1 cellular context compared by ENCODE assay signal in the genomic region with DNA sequence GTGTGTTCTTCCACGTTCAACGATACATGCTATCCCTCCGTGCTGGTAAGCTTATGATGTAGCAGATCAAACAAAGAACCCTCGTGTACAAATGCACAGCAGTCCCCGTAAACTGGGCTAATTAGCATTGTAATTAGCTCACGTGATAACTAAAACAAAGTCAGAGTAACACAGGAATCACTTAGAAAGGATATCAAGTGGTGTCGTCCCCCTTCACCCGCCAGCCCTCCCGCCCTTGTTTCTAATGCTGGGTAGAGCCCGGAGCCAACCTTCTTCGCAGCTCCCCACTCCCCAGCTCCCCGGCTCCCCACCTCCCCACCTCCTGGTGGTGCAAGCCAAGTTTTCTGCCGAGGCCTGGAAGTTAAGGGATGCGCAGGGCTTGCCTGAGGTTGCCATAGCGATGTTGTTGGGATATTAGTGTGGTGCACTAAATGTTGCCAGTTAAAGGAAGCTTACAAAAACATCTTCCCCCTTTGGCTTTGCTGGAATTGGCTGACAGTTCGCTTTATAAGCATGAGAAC.
TF ChIP-seq lines count a peak whose summit lies in the region.

No MANE protein-coding gene starts in this region.

TF ChIP-seq in GM23338, 12 proteins besides CTCF, POLR2A, EP300 and RAD21 (continued from another document):
- no peak for TF ChIP-seq ETS1 (IDR thresholded peaks at IDR 0.05)
- no peak for TF ChIP-seq ZNF331 (CRISPR knock-in tag; IDR thresholded peaks at IDR 0.05; ENCODE audit: low read depth)
- no peak for TF ChIP-seq EZH2 (IDR thresholded peaks at IDR 0.05; ENCODE audit: low read depth, unreplicated experiment)
- TF ChIP-seq JUNB (IDR thresholded peaks at IDR 0.05; ENCODE audit: unreplicated experiment), result no peak
- no peak for TF ChIP-seq ZNF462 (CRISPR knock-in tag; IDR thresholded peaks at IDR 0.05)
